Comparison of ENCODE assay signal across 8 cellular contexts in genomic region chrX:47232197-47232802, GRCh38. TPM values are rescaled to one million over a fixed set of nuclear protein-coding genes. Genes with fewer than 3 reads are reported as not detected.
DNase-seq lines count a peak whose midpoint lies in the region; ATAC-seq, FAIRE-seq and TF ChIP-seq lines count a peak whose summit lies in the region.

No MANE protein-coding gene starts in this region.

- peaks cover 3 to 19% of the 10 kb centered on the region in 2 experiments; a peak in 3 of 4 replicates for H3K4me1 ChIP-seq in HCT116 (ENCODE audit: control insufficient read depth in 1 of 2, insufficient read depth in 2 of 2, low read length in 2 of 2)
- H3K4me1 ChIP-seq in right atrium auricular region = peaks cover 0 to 7% of the 10 kb centered on the region in 2 donors
- H3K4me1 ChIP-seq in small intestine (ENCODE audit: control insufficient read depth in 2 of 2, insufficient read depth in 1 of 2, low read depth in 1 of 2, low read length in 1 of 2) = no peaks in the 10 kb centered on the region

- H3K27ac ChIP-seq in HCT116 (ENCODE audit: low read depth, low read length) = peak overlapping the region; percentile 90
- H3K27ac ChIP-seq in VCaP = peak overlapping the region; percentile 86
- peak overlapping the region; percentile 91 to 92 for H3K27ac ChIP-seq in right atrium auricular region
- peak overlapping the region; percentile 90 to 97 for H3K27ac ChIP-seq in small intestine (ENCODE audit: low read depth in 1 of 2, low read length in 1 of 2)

- peaks cover 4 to 5% of the 10 kb centered on the region in 2 experiments; a peak in 3 of 4 replicates for H3K36me3 ChIP-seq in HCT116 (ENCODE audit: control insufficient read depth in 1 of 2, insufficient read depth in 2 of 2, low read length in 2 of 2)
- H3K36me3 ChIP-seq in right atrium auricular region = peaks cover 20% of the 10 kb centered on the region
- H3K36me3 ChIP-seq in small intestine (ENCODE audit: control insufficient read depth in 2 of 2, insufficient read depth in 2 of 2, low read length in 2 of 2) = peaks cover 0 to 3% of the 10 kb centered on the region in 2 donors

- RAD21 ChIA-PET in HCT116 (lab: Charles Lee; ENCODE audit: low non-redundant PET in 1 of 2, low total read pairs in 2 of 2, uncharacterized antibody in 2 of 2, unreplicated experiment in 2 of 2) = no interaction called here

- 55 to 68% (median 63%) methylated on average over 8 of the region's 8 CpGs for WGBS in small intestine, 3 donors

- H2AFZ ChIP-seq in HCT116 (ENCODE audit: low read depth, low read length, poor library complexity, severe bottlenecking) = no peak overlapping the region

- TF ChIP-seq RAD21 in HCT116 (IDR thresholded peaks at IDR 0.05; ENCODE audit: low read depth) = no peak

- H4K20me1 ChIP-seq in HCT116 (ENCODE audit: insufficient read depth) = no peaks in the 10 kb centered on the region

- H3K27me3 ChIP-seq in HCT116 (ENCODE audit: insufficient read depth, low read length) (no peaks in the 10 kb centered on the region), right atrium auricular region (no peaks in the 10 kb centered on the region), small intestine (ENCODE audit: control insufficient read depth in 2 of 2, insufficient read depth in 2 of 2, low read length in 2 of 2) (no peaks in the 10 kb centered on the region)

- TF ChIP-seq CTCF in HCT116 (IDR thresholded peaks at IDR 0.05 in 2 of 3, conservative IDR thresholded peaks at IDR 0.05 in 1 of 3; ENCODE audit: borderline replicate concordance in 1 of 3, insufficient read depth in 1 of 3, low read depth in 2 of 3, low read length in 2 of 3) = no peak
- TF ChIP-seq CTCF in VCaP (conservative IDR thresholded peaks at IDR 0.05) = no peak
- no peak for TF ChIP-seq CTCF in right atrium auricular region (IDR thresholded peaks at IDR 0.05)
- no peak for TF ChIP-seq CTCF in GM10248 (IDR thresholded peaks at IDR 0.05; ENCODE audit: control extremely low read depth, extremely low read depth, low read depth, missing control alignments)

- peak overlapping the region; percentile 92 for H3K9ac ChIP-seq in HCT116 (ENCODE audit: low read length)

- intact Hi-C loops in HCT116 (cut with micrococcal nuclease) = loop anchor here (2.0 to 10.0 kb wide), 2 partner anchors 13 to 63 kb away; partner anchors contain the start of gene CDK16

- no peak for FAIRE-seq in small intestine (lab: Jason Lieb, UNC)

- BruUV-seq in HCT116 (replicated peaks; lab: Mats Ljungman, UMichigan) = TSS peak; percentile 86

- H3K4me2 ChIP-seq in HCT116 (ENCODE audit: low read length) = peak overlapping the region; percentile 84

- no peak for TF ChIP-seq POLR2A in HCT116 (IDR thresholded peaks at IDR 0.05; ENCODE audit: borderline replicate concordance, extremely low read depth, insufficient read depth, insufficient read length)

- H3K9me2 ChIP-seq in HCT116 (ENCODE audit: insufficient read depth) = no peaks in the 10 kb centered on the region

- POLR2A ChIA-PET in HCT116 (lab: Charles Lee) (interaction anchor here (2.2 kb wide), 1 partner anchor 14 kb away, joined by 13 read pairs; no protein-coding TSS in a partner anchor), GM10248 (lab: Yijun Ruan, JAX) (interaction anchor here (1.8 kb wide), 1 partner anchor 14 kb away, joined by 20 read pairs; the partner anchor contains the start of gene CDK16)

- peak overlapping the region; percentile 64 to 67 for H3K4me3 ChIP-seq in HCT116 (replicated peaks in 1 of 2; ENCODE audit: low read depth in 1 of 2, low read length in 2 of 2)
- peak overlapping the region; percentile 50 to 60 for H3K4me3 ChIP-seq in right atrium auricular region
- H3K4me3 ChIP-seq in small intestine (ENCODE audit: low read depth in 1 of 2, low read length in 2 of 2) = peak overlapping the region; percentile 55 to 57

- CTCF ChIA-PET in HCT116 (lab: Charles Lee) = no interaction called here
- CTCF ChIA-PET in GM10248 (lab: Yijun Ruan, JAX) = interaction anchor here (1.5 kb wide), 1 partner anchor 291 kb away, joined by 5 read pairs; no protein-coding TSS in a partner anchor

- no peak for ATAC-seq in HCT116
- no peak for ATAC-seq in GM18502 (IDR thresholded peaks at IDR 0.05; ENCODE audit: poor library complexity, unreplicated experiment)

- H3K9me3 ChIP-seq in HCT116 (ENCODE audit: control insufficient read depth in 1 of 2, insufficient read depth in 1 of 2, low read depth in 1 of 2, low read length in 2 of 2) = no peaks in the 10 kb centered on the region
- H3K9me3 ChIP-seq in right atrium auricular region = no peaks in the 10 kb centered on the region
- H3K9me3 ChIP-seq in small intestine (ENCODE audit: control insufficient read depth, low read depth) = no peaks in the 10 kb centered on the region

- no peak for DNase-seq in HCT116 (ENCODE audit: low read depth, low spot score)
- no peak for DNase-seq in right atrium auricular region (ENCODE audit: low spot score)
- no peak for DNase-seq in small intestine
- no peak for DNase-seq in GM10248 (ENCODE audit: extremely low spot score)
- DNase-seq in cerebellar cortex (ENCODE audit: low spot score) = no peak
- no peak for DNase-seq in AG20443 (ENCODE audit: low spot score)

- H3K79me2 ChIP-seq in HCT116 (ENCODE audit: insufficient read depth, low read length) = peaks cover 35% of the 10 kb centered on the region

TF ChIP-seq in HCT116, 20 proteins besides CTCF, POLR2A, EP300 and RAD21:
- TF ChIP-seq SRF (IDR thresholded peaks at IDR 0.05; ENCODE audit: low read depth) (no peak), ELF1 (IDR thresholded peaks at IDR 0.05; ENCODE audit: borderline replicate concordance, low read depth) (no peak), TCF7L2 (IDR thresholded peaks at IDR 0.05; ENCODE audit: borderline replicate concordance, extremely low read depth, insufficient read depth, insufficient read length) (no peak), JUND (IDR thresholded peaks at IDR 0.05) (no peak), FOSL1 (IDR thresholded peaks at IDR 0.05; ENCODE audit: low read depth) (no peak), EZH2 (IDR thresholded peaks at IDR 0.05) (no peak), POLR2AphosphoS5 (IDR thresholded peaks at IDR 0.05; ENCODE audit: low read depth, low read length) (no peak), REST (IDR thresholded peaks at IDR 0.05; ENCODE audit: low read depth) (no peak), ZFX (IDR thresholded peaks at IDR 0.05) (no peak), YY1 (IDR thresholded peaks at IDR 0.05; ENCODE audit: extremely low read depth, insufficient replicate concordance, low read depth, low read length) (no peak), CEBPB (IDR thresholded peaks at IDR 0.05; ENCODE audit: low read depth) (no peak), ZNF274 (IDR thresholded peaks at IDR 0.05; ENCODE audit: low read depth, low read length) (no peak), CBX3 (IDR thresholded peaks at IDR 0.05; ENCODE audit: low read depth) (no peak)

RNA-seq across cellular contexts. Expression of gene USP11, which starts 0.5 kb away (rescaled TPM):
- 62.0 TPM for total RNA-seq in HCT116 (2021; ENCODE audit: unreplicated experiment)
- polyA plus RNA-seq in HCT116 (2012) = 87.7 and 102 TPM in 2 replicates
- 10 to 100 TPM; 35.2 to 63.6 TPM for total RNA-seq in right atrium auricular region
- polyA plus RNA-seq in small intestine = 10 to 100 TPM in 1 of 3 donors, 1 to 10 TPM in 2; 4.0 to 17.0 (median 6.8) TPM

RNA-seq across cellular contexts. Expression of gene CDK16, which starts 13.8 kb away (rescaled TPM):
- total RNA-seq in HCT116 (2021; ENCODE audit: unreplicated experiment) = 131 TPM
- polyA plus RNA-seq in HCT116 (2012) = 156 and 181 TPM in 2 replicates
- 100 to 1,000 TPM; 128 to 140 TPM for total RNA-seq in right atrium auricular region
- polyA plus RNA-seq in small intestine = 10 to 100 TPM; 48.9 to 75.8 (median 53.9) TPM

RNA-seq across cellular contexts. Expression of gene UBA1, which starts 38.7 kb away (rescaled TPM):
- total RNA-seq in HCT116 (2021; ENCODE audit: unreplicated experiment) (275 TPM), right atrium auricular region (100 to 1,000 TPM; 102 to 136 TPM)
- 267 and 276 TPM in 2 replicates for polyA plus RNA-seq in HCT116 (2012)
- polyA plus RNA-seq in small intestine = 100 to 1,000 TPM in 1 of 3 donors, 10 to 100 TPM in 2; 90.5 to 101 (median 95.9) TPM
